In genomic region chr4:106301393-106302084, GRCh38 we compare ENCODE assay signal across 25 cellular contexts. TPM values are rescaled to one million over a fixed set of nuclear protein-coding genes. Genes with fewer than 3 reads are reported as not detected.
DNase-seq lines count a peak whose midpoint lies in the region; ATAC-seq and TF ChIP-seq lines count a peak whose summit lies in the region.
"Had no signal": no experiment of that assay in that cellular context is flagged by ENCODE, and none has a peak within 500 bp of the region (broad histone marks: within the 10 kb centered on the region; RNA-seq: fewer than 3 reads in every experiment).

No MANE protein-coding gene starts in this region.

- DNase-seq in CD8-positive, alpha-beta T cell = no peak
- DNase-seq in HCEC 1CT = peak; percentile 24
- peak; percentile 55 for DNase-seq in dedifferentiated amniotic fluid mesenchymal stem cell (ENCODE audit: extremely low spot score)
- DNase-seq in neural crest cell (ENCODE audit: low read depth, low spot score) = no peak
- DNase-seq in immature natural killer cell = no peak
- no peak for DNase-seq in iPS-NIHi11 (ENCODE audit: low spot score)
- DNase-seq: activated CD4-positive, alpha-beta T cell treated with anti-CD3 and anti-CD28 coated beads for 1 hour; CD4-positive, CD25-positive, alpha-beta regulatory T cell; DMS153; effector CD4-positive, alpha-beta T cell; GDM1; H7; head of caudate nucleus; Karpas-422; naive thymus-derived CD8-positive, alpha-beta T cell; NCI-H2029; NCI-H226; NCI-H748 treated with DMSO at 0.1 percent for 48 hours; OCI-M1; ovary; right cardiac atrium had no signal

- H3K27ac ChIP-seq in CD8-positive, alpha-beta T cell (ENCODE audit: low read depth, low read length) = no peak overlapping the region
- H3K27ac ChIP-seq: ascending aorta, ovary had no signal

- no peaks in the 10 kb centered on the region for H3K27me3 ChIP-seq in CD8-positive, alpha-beta T cell (ENCODE audit: insufficient read depth, low read length)
- H3K27me3 ChIP-seq: ascending aorta, ovary had no signal

- no peak for TF ChIP-seq CTCF in CD8-positive, alpha-beta T cell (IDR thresholded peaks at IDR 0.05)
- no peak for TF ChIP-seq CTCF in neural crest cell (conservative IDR thresholded peaks at IDR 0.05)

- no peaks in the 10 kb centered on the region for H3K9me3 ChIP-seq in CD8-positive, alpha-beta T cell (ENCODE audit: low read length)
- H3K9me3 ChIP-seq: ascending aorta, ovary had no signal

- ATAC-seq in CD8-positive, alpha-beta T cell = no peak
- ATAC-seq in HG02759 (IDR thresholded peaks at IDR 0.05; ENCODE audit: unreplicated experiment) = no peak
- ATAC-seq: esophagus mucosa; naive thymus-derived CD8-positive, alpha-beta T cell; right cardiac atrium had no signal

- no peak overlapping the region for H3K4me3 Mint-ChIP-seq in CD8-positive, alpha-beta T cell
- H3K4me3 Mint-ChIP-seq in neural crest cell (no peak overlapping the region), immature natural killer cell (no peak overlapping the region)
- H3K4me3 Mint-ChIP-seq: activated naive CD4-positive, alpha-beta T cell treated with anti-CD3 and anti-CD28 coated beads, Interleukin-2, amount 50 U/mL, for 24 hours; CD4-positive, CD25-positive, alpha-beta regulatory T cell; naive thymus-derived CD8-positive, alpha-beta T cell had no signal

- no peaks in the 10 kb centered on the region for H3K4me1 ChIP-seq in CD8-positive, alpha-beta T cell (ENCODE audit: insufficient read depth, low read length)
- H3K4me1 ChIP-seq: ascending aorta had no signal

- no peak overlapping the region for H3K4me3 ChIP-seq in CD8-positive, alpha-beta T cell (ENCODE audit: low read depth, low read length)
- H3K4me3 ChIP-seq: ascending aorta, ovary had no signal

- POLR2A ChIA-PET in CD8-positive, alpha-beta T cell (lab: Charles Lee) = no interaction called here

- H3K36me3 Mint-ChIP-seq in CD8-positive, alpha-beta T cell = peaks cover 67% of the 10 kb centered on the region
- peaks cover 9% of the 10 kb centered on the region for H3K36me3 Mint-ChIP-seq in neural crest cell (ENCODE audit: low read depth)
- H3K36me3 Mint-ChIP-seq in immature natural killer cell = peaks cover 6 to 9% (median 7%) of the 10 kb centered on the region in 3 donors

- CTCF ChIA-PET in CD8-positive, alpha-beta T cell (lab: Charles Lee) = no interaction called here

- H3K4me1 Mint-ChIP-seq in CD8-positive, alpha-beta T cell (ENCODE audit: low read depth) = peaks cover 26% of the 10 kb centered on the region
- H3K4me1 Mint-ChIP-seq in neural crest cell (no peaks in the 10 kb centered on the region), immature natural killer cell (peaks cover 0 to 10% of the 10 kb centered on the region in 2 donors)

- no peaks in the 10 kb centered on the region for H3K27me3 Mint-ChIP-seq in CD8-positive, alpha-beta T cell (ENCODE audit: low read depth)
- no peaks in the 10 kb centered on the region for H3K27me3 Mint-ChIP-seq in neural crest cell (ENCODE audit: low read depth)
- H3K27me3 Mint-ChIP-seq in immature natural killer cell (ENCODE audit: low read depth in 3 of 3) = no peaks in the 10 kb centered on the region
- H3K27me3 Mint-ChIP-seq: activated naive CD4-positive, alpha-beta T cell treated with anti-CD3 and anti-CD28 coated beads, Interleukin-2, amount 50 U/mL, for 24 hours; CD4-positive, CD25-positive, alpha-beta regulatory T cell; naive thymus-derived CD8-positive, alpha-beta T cell had no signal

- no peaks in the 10 kb centered on the region for H3K9me3 Mint-ChIP-seq in CD8-positive, alpha-beta T cell
- H3K9me3 Mint-ChIP-seq in neural crest cell (peaks cover 2% of the 10 kb centered on the region), immature natural killer cell (no peaks in the 10 kb centered on the region)
- H3K9me3 Mint-ChIP-seq: activated naive CD4-positive, alpha-beta T cell treated with anti-CD3 and anti-CD28 coated beads, Interleukin-2, amount 50 U/mL, for 24 hours; CD4-positive, CD25-positive, alpha-beta regulatory T cell; naive thymus-derived CD8-positive, alpha-beta T cell had no signal

- intact Hi-C loops in CD8-positive, alpha-beta T cell (cut with DNase I, micrococcal nuclease) = no loop called here

- peak overlapping the region; percentile 49 for H3K27ac Mint-ChIP-seq in CD8-positive, alpha-beta T cell
- H3K27ac Mint-ChIP-seq in neural crest cell (ENCODE audit: unreplicated experiment) (peak overlapping the region; percentile 39), immature natural killer cell (peak overlapping the region in 3 of 6 donors; percentile 14 to 69 (median 46))
- H3K27ac Mint-ChIP-seq: activated naive CD4-positive, alpha-beta T cell treated with anti-CD3 and anti-CD28 coated beads, Interleukin-2, amount 50 U/mL, for 24 hours had no signal

- H3K36me3 ChIP-seq in CD8-positive, alpha-beta T cell (ENCODE audit: insufficient read depth, low read length) = peaks cover 2% of the 10 kb centered on the region
- H3K36me3 ChIP-seq: ovary had no signal

RNA-seq across cellular contexts. Expression of gene TBCK, which starts 14.5 kb away (rescaled TPM):
- total RNA-seq in CD8-positive, alpha-beta T cell = 10 to 100 TPM; 17.4 to 20.4 TPM
- total RNA-seq in neural crest cell = 42.0 and 47.6 TPM in 2 replicates
- 10 to 100 TPM in 2 of 3 donors, 1 to 10 TPM in 1; 7.2 to 19.5 (median 13.8) TPM for polyA plus RNA-seq in immature natural killer cell

RNA-seq across cellular contexts. Expression of gene AIMP1, which starts 14.8 kb away (rescaled TPM):
- total RNA-seq in CD8-positive, alpha-beta T cell = 10 to 100 TPM; 69.3 to 79.2 TPM
- total RNA-seq in neural crest cell = 32.2 and 34.3 TPM in 2 replicates
- polyA plus RNA-seq in immature natural killer cell = 10 to 100 TPM; 38.2 to 68.9 (median 46.3) TPM

Comparison
In these comparisons a context has a peak if more than half of its experiments do, and no peak if none do; other contexts are left out.
1. DNase-seq: peak in HCEC 1CT (single experiment) and dedifferentiated amniotic fluid mesenchymal stem cell (single experiment); none in CD8-positive, alpha-beta T cell (0 of 7), neural crest cell (single experiment), immature natural killer cell (0 of 3) and iPS-NIHi11 (single experiment).